In the genomic region with DNA sequence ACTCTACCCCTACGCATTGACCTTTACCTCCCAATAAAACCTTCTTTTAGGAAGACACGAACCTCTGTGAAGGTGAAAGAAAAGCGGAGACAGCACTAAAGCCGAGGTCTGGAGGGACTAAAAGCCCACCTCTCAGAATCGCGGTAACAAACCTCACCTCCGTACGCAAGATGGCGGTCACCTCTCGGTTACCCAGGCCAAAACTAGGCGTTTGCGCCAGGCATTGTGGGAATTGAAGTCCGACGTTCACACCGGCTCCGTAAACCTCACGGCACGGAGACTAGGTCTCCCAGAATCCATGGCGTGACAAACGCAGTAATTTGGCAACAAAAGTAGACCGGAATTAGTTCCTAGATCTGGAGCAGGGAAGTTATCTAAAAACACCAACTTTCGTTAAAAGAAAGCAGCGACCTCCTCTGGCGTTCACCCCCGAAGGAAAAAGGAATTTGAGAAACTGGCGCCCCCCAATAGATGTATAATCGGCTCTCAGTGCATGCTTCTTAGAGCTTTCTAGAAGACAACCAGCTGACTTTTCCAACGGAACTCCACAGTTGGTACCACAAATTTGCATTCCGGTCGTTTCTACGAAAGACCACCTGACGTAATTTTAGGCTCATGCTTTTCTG, we compare ENCODE assay signal across 8 cellular contexts. TPM values are rescaled to one million over a fixed set of nuclear protein-coding genes. Genes with fewer than 3 reads are reported as not detected.
A peak's percentile ranks its signal among the peaks of the same experiment; 100 is the strongest.
DNase-seq lines count a peak whose midpoint lies in the region; ATAC-seq, FAIRE-seq and TF ChIP-seq lines count a peak whose summit lies in the region.

Gene N4BP2L2 (minus strand): TSS at position 175 of the 626 bp plus-strand sequence. CDS start 1,768 bp downstream, outside the sequence.

- peaks cover 46% of the 10 kb centered on the region for H3K79me2 ChIP-seq in HepG2 (ENCODE audit: insufficient read depth, low read length)

- peaks cover 22 to 49% (median 39%) of the 10 kb centered on the region in 4 donors for H3K4me1 Mint-ChIP-seq in CD4-positive, CD25-positive, alpha-beta regulatory T cell

- ATAC-seq in CD4-positive, CD25-positive, alpha-beta regulatory T cell (ENCODE audit: low read depth in 2 of 2): peak; percentile 98 to 99
- ATAC-seq in GM19438 (IDR thresholded peaks at IDR 0.05; ENCODE audit: low read depth, unreplicated experiment) (peak; percentile 97), HG03575 (IDR thresholded peaks at IDR 0.05; ENCODE audit: extremely low read depth, insufficient number of reproducible peaks, low FRiP score, unreplicated experiment) (peak; percentile 81), HepG2 (peak; percentile 99)

- under 1% methylated on average over 27 of the region's 32 CpGs for WGBS in HepG2 (ENCODE audit: low lambda C conversion rate)

- H3K27me3 ChIP-seq in CD4-positive, CD25-positive, alpha-beta regulatory T cell (ENCODE audit: control insufficient read depth, insufficient read depth, low read length): peaks cover 5% of the 10 kb centered on the region
- H3K27me3 ChIP-seq in HepG2 (ENCODE audit: control insufficient read depth in 1 of 2, insufficient read depth in 2 of 2, low read length in 2 of 2): no peaks in the 10 kb centered on the region; a peak in 1 of 5 replicates

- peak within 1 kb of the TSS; percentile 99 for H2AFZ ChIP-seq in HepG2 (ENCODE audit: low read length)

- peak within 1 kb of the TSS; percentile 100 for H3K27ac Mint-ChIP-seq in CD4-positive, CD25-positive, alpha-beta regulatory T cell

- peak within 1 kb of the TSS; percentile 98 to 100 (median 100) for H3K4me3 Mint-ChIP-seq in CD4-positive, CD25-positive, alpha-beta regulatory T cell

- peaks cover 28% of the 10 kb centered on the region for H3K36me3 Mint-ChIP-seq in CD4-positive, CD25-positive, alpha-beta regulatory T cell

- peaks cover 45% of the 10 kb centered on the region for H3K4me1 ChIP-seq in CD4-positive, CD25-positive, alpha-beta regulatory T cell (ENCODE audit: control insufficient read depth, insufficient read depth, low read length, poor library complexity, severe bottlenecking)
- H3K4me1 ChIP-seq in HepG2 (ENCODE audit: insufficient read depth, low read length): peaks cover 36% of the 10 kb centered on the region

- no peaks in the 10 kb centered on the region for H3K9me3 ChIP-seq in CD4-positive, CD25-positive, alpha-beta regulatory T cell (ENCODE audit: control insufficient read depth in 2 of 2, low read length in 2 of 2)
- no peaks in the 10 kb centered on the region for H3K9me3 ChIP-seq in HepG2 (ENCODE audit: low read length)

- in situ Hi-C loops in HepG2 (cut with HindIII; ENCODE audit: extremely low pct_ligation_motif_present, low pct_unique_long_range_greater_than_20kb): no loop called here

- TF ChIP-seq POLR2A in HepG2 (IDR thresholded peaks at IDR 0.05; ENCODE audit: insufficient read depth in 1 of 2, low read depth in 2 of 2, low read length in 2 of 2): peak; percentile 77 to 79

- peak within 1 kb of the TSS; percentile 97 for H3K27ac ChIP-seq in CD4-positive, CD25-positive, alpha-beta regulatory T cell (ENCODE audit: insufficient read depth, low read length, poor library complexity, severe bottlenecking)
- H3K27ac ChIP-seq in HepG2 (ENCODE audit: extremely low read length, insufficient read depth, low read length): peak within 1 kb of the TSS; percentile 94

- H3K27me3 Mint-ChIP-seq in CD4-positive, CD25-positive, alpha-beta regulatory T cell: peaks cover 25% of the 10 kb centered on the region

- H3K9ac ChIP-seq in HepG2 (ENCODE audit: insufficient read depth, low read depth, low read length): peak within 1 kb of the TSS; percentile 94

- peak within 1 kb of the TSS; percentile 88 for H3K4me2 ChIP-seq in HepG2 (ENCODE audit: low read depth, low read length)

- H3K36me3 ChIP-seq in CD4-positive, CD25-positive, alpha-beta regulatory T cell (ENCODE audit: control insufficient read depth, insufficient read depth, low read length): peaks cover 20% of the 10 kb centered on the region
- H3K36me3 ChIP-seq in HepG2 (replicated peaks in 1 of 2; ENCODE audit: control insufficient read depth in 1 of 2, insufficient read depth in 2 of 2, low read length in 2 of 2): peaks cover 2 to 18% of the 10 kb centered on the region in 2 experiments; a peak in 4 of 5 replicates

- CTCF ChIA-PET in HepG2 (lab: Yijun Ruan, JAX; ENCODE audit: low intra/inter-chr PET ratio, low total read pairs): no interaction called here

- TF ChIP-seq EP300 in HepG2 (IDR thresholded peaks at IDR 0.05; ENCODE audit: low read depth in 2 of 2, low read length in 2 of 2): 0 out of 4 replicates have a peak, but pooled peaks of 1 of the 2 experiments have one; percentile 35
- TF ChIP-seq EP300 in HepG2 (CRISPR knock-in tag; IDR thresholded peaks at IDR 0.05; ENCODE audit: borderline replicate concordance): no peak

- TF ChIP-seq RAD21 in HepG2 (CRISPR knock-in tag; IDR thresholded peaks at IDR 0.05): peak; percentile 12; the same call in 1 of the 2 replicates

- FAIRE-seq in HepG2 (lab: Jason Lieb, UNC): peak; percentile 99

- POLR2A ChIA-PET in HepG2 (lab: Yijun Ruan, JAX): interaction anchor here (0.5 to 2.3 kb wide), 7 partner anchors 14 to 282 kb away, joined by 3 to 11 read pairs (median 5); partner anchors contain the start of genes N4BP2L1 and PDS5B

- peaks cover 0 to 2% (median 0%) of the 10 kb centered on the region in 7 donors for H3K9me3 Mint-ChIP-seq in CD4-positive, CD25-positive, alpha-beta regulatory T cell

- TF ChIP-seq CTCF in HepG2 (CRISPR knock-in tag; IDR thresholded peaks at IDR 0.05): peak; percentile 78

- peaks cover 3% of the 10 kb centered on the region; the same call in 1 of the 2 replicates for H4K20me1 ChIP-seq in HepG2 (ENCODE audit: insufficient read depth, low read length)

- intact Hi-C loops in HepG2 (cut with micrococcal nuclease; ENCODE audit: unreplicated experiment): loop anchor here (2.0 to 10.0 kb wide), 3 partner anchors 41 to 158 kb away; partner anchors contain the start of gene N4BP2L1

- peak within 1 kb of the TSS; percentile 99 for H3K4me3 ChIP-seq in CD4-positive, CD25-positive, alpha-beta regulatory T cell (ENCODE audit: low read depth, low read length)
- peak within 1 kb of the TSS; percentile 80 to 85 (median 84) for H3K4me3 ChIP-seq in HepG2 (replicated peaks in 1 of 3; ENCODE audit: insufficient read depth in 1 of 3, low read depth in 2 of 3, low read length in 3 of 3)

- DNase-seq in CD4-positive, CD25-positive, alpha-beta regulatory T cell: peak; percentile 87 to 97 (median 93)
- DNase-seq in NCI-H82 (lab: John Stamatoyannopoulos, UW) (peak; percentile 99), dermis microvascular lymphatic vessel endothelial cell (ENCODE audit: low read depth in 2 of 2) (peak; percentile 96 to 97), HepG2 (ENCODE audit: low spot score) (peak; percentile 96)
- DNase-seq in activated CD4-positive, alpha-beta T cell treated with anti-CD3 and anti-CD28 coated beads, Interleukin-2, amount 50 U/mL, for 48 hours: peak; percentile 87 to 91
- DNase-seq in stimulated activated CD4-positive, alpha-beta T cell treated with anti-CD3 and anti-CD28 coated beads, Interleukin-4, amount 100 ng/mL, for 1 hour: peak; percentile 84

- TSS peak; percentile 89 for BruUV-seq in HepG2 (replicated peaks; lab: Mats Ljungman, UMichigan)

TF ChIP-seq in HepG2, 621 proteins besides CTCF, POLR2A, EP300 and RAD21 (continues in another document):
- peak; percentile 60; the same call in 1 of the 2 replicates for TF ChIP-seq FOXA3 (CRISPR knock-in tag; IDR thresholded peaks at IDR 0.05)
- TF ChIP-seq TCF12 (IDR thresholded peaks at IDR 0.05): no peak
- no peak for TF ChIP-seq TCF12 (CRISPR knock-in tag; IDR thresholded peaks at IDR 0.05)
- TF ChIP-seq BCL6 (CRISPR knock-in tag; IDR thresholded peaks at IDR 0.05): peak; percentile 74
- TF ChIP-seq YEATS4 (CRISPR knock-in tag; IDR thresholded peaks at IDR 0.05; ENCODE audit: borderline replicate concordance): peak; percentile 67; the same call in 1 of the 2 replicates
- no peak for TF ChIP-seq CBX2 (IDR thresholded peaks at IDR 0.05; ENCODE audit: low read depth, low read length)
- TF ChIP-seq CBX2 (CRISPR knock-in tag; IDR thresholded peaks at IDR 0.05; ENCODE audit: low read depth): no peak
- no peak for TF ChIP-seq MAZ (IDR thresholded peaks at IDR 0.05; ENCODE audit: borderline replicate concordance, low read depth, low read length)
- peak; percentile 36; the same call in 1 of the 2 replicates for TF ChIP-seq MAZ (CRISPR knock-in tag; IDR thresholded peaks at IDR 0.05; ENCODE audit: low read depth)
- TF ChIP-seq RXRB (CRISPR knock-in tag; IDR thresholded peaks at IDR 0.05; ENCODE audit: borderline replicate concordance): peak; percentile 52; the same call in 1 of the 2 replicates
- TF ChIP-seq, protein P1, sequence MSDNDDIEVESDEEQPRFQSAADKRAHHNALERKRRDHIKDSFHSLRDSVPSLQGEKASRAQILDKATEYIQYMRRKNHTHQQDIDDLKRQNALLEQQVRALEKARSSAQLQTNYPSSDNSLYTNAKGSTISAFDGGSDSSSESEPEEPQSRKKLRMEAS (IDR thresholded peaks at IDR 0.05): peak; percentile 51

RNA-seq across cellular contexts. Expression of gene N4BP2L2, which starts in this region (rescaled TPM):
- total RNA-seq in CD4-positive, CD25-positive, alpha-beta regulatory T cell: 242 TPM
- 100 to 1,000 TPM; 161 to 214 (median 193) TPM for polyA plus RNA-seq in CD4-positive, CD25-positive, alpha-beta regulatory T cell
- 43.6 and 50.3 TPM in 2 replicates for total RNA-seq in dermis microvascular lymphatic vessel endothelial cell
- 81.2 and 82.6 TPM in 2 replicates for total RNA-seq in HepG2 (2016; rRNA removed; fragmentation: Illumina TruSeq; extraction: Trizol)
- 71.3 and 84.9 TPM in 2 replicates for total RNA-seq in HepG2 (2016; cell fraction: cytosol; rRNA removed; fragmentation: Illumina TruSeq; extraction: Trizol; ENCODE audit: low read depth)
- 78.9 and 83.5 TPM in 2 replicates for total RNA-seq in HepG2 (2016; cell fraction: insoluble cytoplasmic fraction; rRNA removed; fragmentation: Illumina TruSeq; extraction: Trizol)
- 34.9 and 44.4 TPM in 2 replicates for total RNA-seq in HepG2 (2016; cell fraction: membrane; rRNA removed; fragmentation: Illumina TruSeq; extraction: Trizol)
- total RNA-seq in HepG2 (2016; cell fraction: nucleus; rRNA removed; fragmentation: Illumina TruSeq; extraction: Trizol): 169 and 172 TPM in 2 replicates
- polyA plus RNA-seq in HepG2 (2011; rRNA removed): 47.9 and 58.9 TPM in 2 replicates
- 10.6 and 15.4 TPM in 2 replicates for polyA plus RNA-seq in HepG2 (2011; cell fraction: cytosol; rRNA removed)
- 60.7 and 85.4 TPM in 2 replicates for polyA plus RNA-seq in HepG2 (2011; cell fraction: nucleus; rRNA removed)
- polyA plus RNA-seq in HepG2 (2012): 56.7 and 67.5 TPM in 2 replicates
- polyA plus RNA-seq in HepG2 (2016; cell fraction: cytosol; fragmentation: Illumina TruSeq; extraction: Trizol; ENCODE audit: low read depth): 2.5 and 3.0 TPM in 2 replicates
- polyA plus RNA-seq in HepG2 (2016; cell fraction: insoluble cytoplasmic fraction; fragmentation: Illumina TruSeq; extraction: Trizol; ENCODE audit: low read depth): 50.8 and 51.5 TPM in 2 replicates
- polyA plus RNA-seq in HepG2 (2016; cell fraction: membrane; fragmentation: Illumina TruSeq; extraction: Trizol; ENCODE audit: low read depth): 6.7 and 7.0 TPM in 2 replicates
- polyA plus RNA-seq in HepG2 (2016; cell fraction: nucleus; fragmentation: Illumina TruSeq; extraction: Trizol; ENCODE audit: insufficient read depth, low read depth): 123 and 141 TPM in 2 replicates
- polyA minus RNA-seq in HepG2 (2011; rRNA and poly(A)+ RNA removed; ENCODE audit: low replicate concordance): 12.8 and 15.7 TPM in 2 replicates
- 15.0 and 16.3 TPM in 2 replicates for polyA minus RNA-seq in HepG2 (2011; cell fraction: cytosol; rRNA and poly(A)+ RNA removed)
- polyA minus RNA-seq in HepG2 (2011; cell fraction: nucleus; rRNA and poly(A)+ RNA removed): 190 and 196 TPM in 2 replicates

Comparison
In these comparisons a context has a peak if more than half of its experiments do, and no peak if none do; other contexts are left out.
1. Peak in every context shown above with its lines: DNase-seq, ATAC-seq, H3K4me3 ChIP-seq and H3K27ac ChIP-seq.